In the genomic region with DNA sequence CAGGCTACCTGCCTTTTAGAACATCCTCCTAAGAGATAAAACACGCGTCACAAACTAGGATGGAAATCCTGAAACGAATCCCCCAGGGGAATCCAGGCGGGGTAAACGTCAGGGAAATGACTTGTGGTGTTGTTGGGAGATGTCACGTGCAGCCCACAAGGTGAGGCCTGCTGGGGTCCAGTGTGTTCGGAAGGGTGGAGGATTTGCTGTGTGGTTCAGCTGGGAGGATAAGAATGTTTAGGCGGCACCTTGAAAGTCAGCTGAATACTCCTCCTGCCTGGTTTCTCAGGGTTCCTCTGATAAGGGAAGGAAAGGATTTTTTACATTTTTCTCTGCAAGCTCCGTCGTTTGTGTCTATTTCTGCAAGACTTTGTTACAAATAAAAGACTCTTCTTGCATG, we compare ENCODE assay signal across 27 cellular contexts.
"Had no signal": no experiment of that assay in that cellular context is flagged by ENCODE, and none has a peak within 500 bp of the region (broad histone marks: within the 10 kb centered on the region; RNA-seq: fewer than 3 reads in every experiment).

No MANE protein-coding gene starts in this region.

- H3K36me3 Mint-ChIP-seq: naive thymus-derived CD4-positive, alpha-beta T cell; natural killer cell treated with Interleukin-12 subunit alpha and Interleukin-12 subunit beta and Interleukin-15 and Interleukin-18, amount 100 ng/mL, for 72 hours; stimulated activated naive B cell treated with anti-CD40 and anti-IgM and Interleukin-4, amounts not matched to agents 10 μg/mL and 1 μg/mL and 100 μg/mL, for 72 hours had no signal

- ATAC-seq: mucosa of descending colon; naive thymus-derived CD4-positive, alpha-beta T cell; natural killer cell treated with Interleukin-12 subunit alpha and Interleukin-12 subunit beta and Interleukin-15 and Interleukin-18, amount 100 ng/mL, for 72 hours; pancreas; right cardiac atrium; sciatic nerve; stimulated activated naive B cell treated with anti-CD40 and anti-IgM and Interleukin-4, amounts not matched to agents 10 μg/mL and 1 μg/mL and 100 μg/mL, for 72 hours; stimulated activated naive CD8-positive, alpha-beta T cell treated with anti-CD3 and anti-CD28 coated beads, Interleukin-15, Interleukin-2, amounts not matched to agents 100 U/mL and 50 U/mL, for 24 hours had no signal

- H3K4me1 Mint-ChIP-seq: stimulated activated naive B cell treated with anti-CD40 and anti-IgM and Interleukin-4, amounts not matched to agents 10 μg/mL and 1 μg/mL and 100 μg/mL, for 72 hours had no signal

- H3K27me3 Mint-ChIP-seq: natural killer cell treated with Interleukin-12 subunit alpha and Interleukin-12 subunit beta and Interleukin-15 and Interleukin-18, amount 100 ng/mL, for 72 hours had no signal

- H3K36me3 ChIP-seq: left ventricle myocardium inferior, pancreas, prostate gland, stomach, thoracic aorta, tibial artery, vagina had no signal

- H3K27ac ChIP-seq: hepatocyte, left ventricle myocardium inferior, pancreas, prostate gland, skin epidermis, stomach, thoracic aorta, tibial artery, vagina had no signal

- H3K4me3 ChIP-seq: hepatocyte, left ventricle myocardium inferior, lung, mucosa of descending colon, pancreas, prostate gland, skin epidermis, stomach, thoracic aorta, tibial artery, vagina had no signal

- DNase-seq: islet precursor cell; left ventricle myocardium inferior; mesendoderm; midbrain; naive thymus-derived CD4-positive, alpha-beta T cell; nucleus accumbens; pancreas; retina; right cardiac atrium; stimulated activated CD4-positive, alpha-beta T cell treated with anti-CD3 and anti-CD28 coated beads, Interleukin-12 subunit alpha, Interleukin-12 subunit beta, amount 100 ng/mL, for 4 hours; stimulated activated CD4-positive, alpha-beta T cell treated with anti-CD3 and anti-CD28 coated beads, Interleukin-15, amount 100 ng/mL, for 24 hours; stimulated activated CD4-positive, alpha-beta T cell treated with anti-CD3 and anti-CD28 coated beads, Interleukin-2, amount 100 ng/mL, for 24 hours; stimulated activated CD4-positive, alpha-beta T cell treated with anti-CD3 and anti-CD28 coated beads, Interleukin-4, amount 100 ng/mL, for 1 hour; stimulated activated naive B cell treated with anti-CD40 and anti-IgM and Interleukin-4, amounts not matched to agents 10 μg/mL and 1 μg/mL and 100 μg/mL, for 72 hours; stimulated activated naive CD8-positive, alpha-beta T cell treated with anti-CD3 and anti-CD28 coated beads, Interleukin-15, Interleukin-2, amounts not matched to agents 100 U/mL and 50 U/mL, for 24 hours; stomach; tibial artery had no signal

- H3K4me1 ChIP-seq: pancreas, prostate gland had no signal

- H3K4me3 Mint-ChIP-seq: naive thymus-derived CD4-positive, alpha-beta T cell; natural killer cell treated with Interleukin-12 subunit alpha and Interleukin-12 subunit beta and Interleukin-15 and Interleukin-18, amount 100 ng/mL, for 72 hours; stimulated activated naive B cell treated with anti-CD40 and anti-IgM and Interleukin-4, amounts not matched to agents 10 μg/mL and 1 μg/mL and 100 μg/mL, for 72 hours; type B pancreatic cell had no signal

- H3K9me3 Mint-ChIP-seq: naive thymus-derived CD4-positive, alpha-beta T cell; natural killer cell treated with Interleukin-12 subunit alpha and Interleukin-12 subunit beta and Interleukin-15 and Interleukin-18, amount 100 ng/mL, for 72 hours; stimulated activated naive B cell treated with anti-CD40 and anti-IgM and Interleukin-4, amounts not matched to agents 10 μg/mL and 1 μg/mL and 100 μg/mL, for 72 hours; type B pancreatic cell had no signal

- H3K27ac Mint-ChIP-seq: naive thymus-derived CD4-positive, alpha-beta T cell; natural killer cell treated with Interleukin-12 subunit alpha and Interleukin-12 subunit beta and Interleukin-15 and Interleukin-18, amount 100 ng/mL, for 72 hours; stimulated activated naive B cell treated with anti-CD40 and anti-IgM and Interleukin-4, amounts not matched to agents 10 μg/mL and 1 μg/mL and 100 μg/mL, for 72 hours; type B pancreatic cell had no signal

- H3K27me3 ChIP-seq: hepatocyte, pancreas, stomach, tibial artery, vagina had no signal

- H3K9me3 ChIP-seq: left ventricle myocardium inferior, mucosa of descending colon, pancreas, prostate gland, stomach, thoracic aorta, tibial artery, vagina had no signal
